Comparison of ENCODE assay signal across 20 cellular contexts in genomic region chr2:8452296-8452695, GRCh38.
"Had no signal": no experiment of that assay in that cellular context is flagged by ENCODE, and none has a peak within 500 bp of the region (broad histone marks: within the 10 kb centered on the region; RNA-seq: fewer than 3 reads in every experiment).

No MANE protein-coding gene starts in this region.

- H3K36me3 Mint-ChIP-seq: activated naive CD4-positive, alpha-beta T cell treated with anti-CD3 and anti-CD28 coated beads, Interleukin-2, amount 10 ng/mL, durations not matched to agents 7 days and 5 days; activated naive CD8-positive, alpha-beta T cell treated with anti-CD3 and anti-CD28 coated beads for 36 hours; IgD-negative memory B cell; WTC11 had no signal

- H3K36me3 ChIP-seq: brain microvascular endothelial cell, cardiac muscle cell had no signal

- H3K4me1 Mint-ChIP-seq: WTC11 had no signal

- H3K4me3 Mint-ChIP-seq: activated CD8-positive, alpha-beta T cell treated with anti-CD3 and anti-CD28 coated beads for 36 hours; activated naive CD4-positive, alpha-beta T cell treated with anti-CD3 and anti-CD28 coated beads, Interleukin-2, amount 10 ng/mL, durations not matched to agents 7 days and 5 days; activated naive CD8-positive, alpha-beta T cell treated with anti-CD3 and anti-CD28 coated beads for 36 hours; IgD-negative memory B cell; T-helper 1 cell treated with Interleukin-12 subunit alpha and Interleukin-12 subunit beta and Interleukin-4 antibody, amounts not matched to agents 30 μg/mL and 1 μg/mL, for 36 hours; WTC11 had no signal

- ATAC-seq: activated CD8-positive, alpha-beta T cell treated with anti-CD3 and anti-CD28 coated beads for 36 hours; PC-3; WTC11 had no signal

- H3K9me3 Mint-ChIP-seq: activated CD8-positive, alpha-beta T cell treated with anti-CD3 and anti-CD28 coated beads for 36 hours; activated naive CD4-positive, alpha-beta T cell treated with anti-CD3 and anti-CD28 coated beads, Interleukin-2, amount 10 ng/mL, durations not matched to agents 7 days and 5 days; activated naive CD8-positive, alpha-beta T cell treated with anti-CD3 and anti-CD28 coated beads for 36 hours; activated T-helper 2 cell treated with anti-CD3 and anti-CD28 coated beads, Interferon-gamma antibody, Interleukin-2, Interleukin-4, amounts not matched to agents 10 μg/mL and 5 μg/mL and 100 μg/mL, durations not matched to agents 14 hours and 24 hours and 36 hours; T-helper 1 cell treated with Interleukin-12 subunit alpha and Interleukin-12 subunit beta and Interleukin-4 antibody, amounts not matched to agents 30 μg/mL and 1 μg/mL, for 36 hours had no signal

- H3K4me3 ChIP-seq: cardiac muscle cell had no signal

- H3K27ac Mint-ChIP-seq: activated CD8-positive, alpha-beta T cell treated with anti-CD3 and anti-CD28 coated beads for 36 hours; activated naive CD4-positive, alpha-beta T cell treated with anti-CD3 and anti-CD28 coated beads, Interleukin-2, amount 10 ng/mL, durations not matched to agents 7 days and 5 days; activated naive CD8-positive, alpha-beta T cell treated with anti-CD3 and anti-CD28 coated beads for 36 hours; activated T-helper 2 cell treated with anti-CD3 and anti-CD28 coated beads, Interferon-gamma antibody, Interleukin-2, Interleukin-4, amounts not matched to agents 10 μg/mL and 5 μg/mL and 100 μg/mL, durations not matched to agents 14 hours and 24 hours and 36 hours; IgD-negative memory B cell; T-helper 1 cell treated with Interleukin-12 subunit alpha and Interleukin-12 subunit beta and Interleukin-4 antibody, amounts not matched to agents 30 μg/mL and 1 μg/mL, for 36 hours; WTC11 had no signal

- DNase-seq: activated CD4-positive, alpha-beta T cell treated with anti-CD3 and anti-CD28 coated beads for 48 hours; activated CD4-positive, CD25-positive, alpha-beta regulatory T cell treated with anti-CD3 and anti-CD28 coated beads, Interleukin-2, amount 50 U/mL, for 72 hours; activated CD8-positive, alpha-beta T cell treated with anti-CD3 and anti-CD28 coated beads for 36 hours; activated gamma-delta T cell treated with Interleukin-2 at 50 U/mL for 16 hours; activated naive CD4-positive, alpha-beta T cell treated with anti-CD3 and anti-CD28 coated beads, Interleukin-2, amount 10 ng/mL, durations not matched to agents 7 days and 5 days; activated naive CD8-positive, alpha-beta T cell treated with anti-CD3 and anti-CD28 coated beads for 36 hours; activated T-cell treated with anti-CD3 and anti-CD28 coated beads for 4 hours; brain microvascular endothelial cell; KG1; NCI-H1048; NCI-H1694; NCI-H2029; NCI-H524; PC-3; SHP77 treated with DMSO at 0.1 percent for 48 hours had no signal

- H3K27ac ChIP-seq: brain microvascular endothelial cell, cardiac muscle cell had no signal
